9 cellular contexts compared by ENCODE assay signal in genomic region chr17:80761421-80761871, GRCh38.
A peak's percentile ranks its signal among the peaks of the same experiment; 100 is the strongest.
DNase-seq lines count a peak whose midpoint lies in the region; ATAC-seq and TF ChIP-seq lines count a peak whose summit lies in the region.
"Had no signal": no experiment of that assay in that cellular context is flagged by ENCODE, and none has a peak within 500 bp of the region (broad histone marks: within the 10 kb centered on the region; RNA-seq: fewer than 3 reads in every experiment).

No MANE protein-coding gene starts in this region.

- in situ Hi-C loops in astrocyte of the spinal cord (cut with HindIII; ENCODE audit: low sequenced_read_pairs), result no loop called here

- ATAC-seq in Right ventricle myocardium superior (ENCODE audit: poor library complexity), result no peak
- ATAC-seq in left lobe of liver, result no peak
- no peak for ATAC-seq in HG03095 (IDR thresholded peaks at IDR 0.05; ENCODE audit: unreplicated experiment)

- intact Hi-C loops in Right ventricle myocardium superior (cut with DNase I), result no loop called here

- TF ChIP-seq CTCF in astrocyte of the spinal cord (IDR thresholded peaks at IDR 0.05; ENCODE audit: low read depth, low read length), result no peak

- peak; percentile 85 for DNase-seq in HCEC 1CT
- peak; percentile 23 for DNase-seq in T1000 (lab: John Stamatoyannopoulos, UW)
- peak; percentile 91 for DNase-seq in astrocyte of the spinal cord (ENCODE audit: low read depth, low spot score)
- peak; percentile 88 for DNase-seq in stimulated activated CD4-positive, alpha-beta T cell treated with anti-CD3 and anti-CD28 coated beads, Interleukin-15, amount 100 ng/mL, for 24 hours
- DNase-seq in Right ventricle myocardium superior, result no peak
- DNase-seq in left lobe of liver (ENCODE audit: low spot score), result no peak
- no peak for DNase-seq in NCI-H2029 treated with DMSO at 0.1 percent for 48 hours (lab: John Stamatoyannopoulos, UW)

- H3K4me3 ChIP-seq in astrocyte of the spinal cord (ENCODE audit: low read depth, low read length), result no peak overlapping the region
- H3K4me3 ChIP-seq: left lung had no signal

Comparison
In these comparisons a context has a peak if more than half of its experiments do, and no peak if none do; other contexts are left out.
1. DNase-seq: peak in HCEC 1CT (single experiment), T1000 (single experiment), astrocyte of the spinal cord (single experiment) and stimulated activated CD4-positive, alpha-beta T cell treated with anti-CD3 and anti-CD28 coated beads, Interleukin-15, amount 100 ng/mL, for 24 hours (single experiment); none in Right ventricle myocardium superior (single experiment), left lobe of liver (single experiment) and NCI-H2029 treated with DMSO at 0.1 percent for 48 hours (single experiment).